ENCODE assay signal across 24 cellular contexts in genomic region chr6:45200510-45200909, GRCh38.
"Had no signal": no experiment of that assay in that cellular context is flagged by ENCODE, and none has a peak within 500 bp of the region (broad histone marks: within the 10 kb centered on the region; RNA-seq: fewer than 3 reads in every experiment).

No MANE protein-coding gene starts in this region.

- H3K4me3 ChIP-seq: gastroesophageal sphincter, hepatocyte, lower lobe of right lung, neural progenitor cell, psoas muscle, right atrium auricular region, tibial nerve had no signal

- H3K27me3 Mint-ChIP-seq: activated CD4-positive, alpha-beta T cell treated with anti-CD3 and anti-CD28 coated beads for 36 hours; activated CD8-positive, alpha-beta memory T cell treated with anti-CD3 and anti-CD28 coated beads, Interleukin-2, amount 10 ng/mL, durations not matched to agents 7 days and 5 days; activated naive CD4-positive, alpha-beta T cell treated with anti-CD3 and anti-CD28 coated beads, Interleukin-2, amount 50 U/mL, for 24 hours; activated naive CD8-positive, alpha-beta T cell treated with anti-CD3 and anti-CD28 coated beads, Interleukin-2, amount 50 U/mL, for 24 hours had no signal

- H2AFZ ChIP-seq: hepatocyte, neural progenitor cell, parathyroid adenoma had no signal

- FAIRE-seq: endothelial cell of umbilical vein had no signal

- ATAC-seq: activated CD4-positive, alpha-beta T cell treated with anti-CD3 and anti-CD28 coated beads for 36 hours; activated CD8-positive, alpha-beta memory T cell treated with anti-CD3 and anti-CD28 coated beads, Interleukin-2, amount 10 ng/mL, durations not matched to agents 7 days and 5 days; activated CD8-positive, alpha-beta T cell treated with anti-CD3 and anti-CD28 coated beads, Interleukin-2, amount 10 ng/mL, durations not matched to agents 7 days and 5 days; activated naive CD8-positive, alpha-beta T cell treated with anti-CD3 and anti-CD28 coated beads, Interleukin-2, amount 50 U/mL, for 24 hours; gastroesophageal sphincter; lower lobe of right lung; natural killer cell; psoas muscle had no signal

- H3K27ac Mint-ChIP-seq: activated CD4-positive, alpha-beta T cell treated with anti-CD3 and anti-CD28 coated beads for 36 hours; activated CD8-positive, alpha-beta memory T cell treated with anti-CD3 and anti-CD28 coated beads, Interleukin-2, amount 10 ng/mL, durations not matched to agents 7 days and 5 days; activated CD8-positive, alpha-beta T cell treated with anti-CD3 and anti-CD28 coated beads, Interleukin-2, amount 10 ng/mL, durations not matched to agents 7 days and 5 days; activated naive CD4-positive, alpha-beta T cell treated with anti-CD3 and anti-CD28 coated beads, Interleukin-2, amount 50 U/mL, for 24 hours; activated naive CD8-positive, alpha-beta T cell treated with anti-CD3 and anti-CD28 coated beads, Interleukin-2, amount 50 U/mL, for 24 hours; natural killer cell; neural progenitor cell had no signal

- H3K27ac ChIP-seq: gastroesophageal sphincter, hepatocyte, lower lobe of right lung, neural progenitor cell, parathyroid adenoma, psoas muscle, right atrium auricular region, tibial nerve had no signal

- H3K36me3 Mint-ChIP-seq: activated CD8-positive, alpha-beta memory T cell treated with anti-CD3 and anti-CD28 coated beads, Interleukin-2, amount 10 ng/mL, durations not matched to agents 7 days and 5 days; activated naive CD4-positive, alpha-beta T cell treated with anti-CD3 and anti-CD28 coated beads, Interleukin-2, amount 50 U/mL, for 24 hours; natural killer cell; neural progenitor cell had no signal

- H3K4me2 ChIP-seq: hepatocyte, neural progenitor cell had no signal

- H3K9ac ChIP-seq: neural progenitor cell, parathyroid adenoma had no signal

- H3K9me3 ChIP-seq: gastroesophageal sphincter, lower lobe of right lung, psoas muscle, right atrium auricular region, tibial nerve had no signal

- H3K4me1 Mint-ChIP-seq: natural killer cell, neural progenitor cell had no signal

- H3K4me1 ChIP-seq: gastroesophageal sphincter, lower lobe of right lung, neural progenitor cell, parathyroid adenoma, psoas muscle, right atrium auricular region had no signal

- H3K4me3 Mint-ChIP-seq: activated CD4-positive, alpha-beta T cell treated with anti-CD3 and anti-CD28 coated beads for 36 hours; activated CD8-positive, alpha-beta memory T cell treated with anti-CD3 and anti-CD28 coated beads, Interleukin-2, amount 10 ng/mL, durations not matched to agents 7 days and 5 days; activated CD8-positive, alpha-beta T cell treated with anti-CD3 and anti-CD28 coated beads, Interleukin-2, amount 10 ng/mL, durations not matched to agents 7 days and 5 days; activated naive CD4-positive, alpha-beta T cell treated with anti-CD3 and anti-CD28 coated beads, Interleukin-2, amount 50 U/mL, for 24 hours; activated naive CD8-positive, alpha-beta T cell treated with anti-CD3 and anti-CD28 coated beads, Interleukin-2, amount 50 U/mL, for 24 hours; natural killer cell; neural progenitor cell had no signal

- H3K79me2 ChIP-seq: hepatocyte, parathyroid adenoma had no signal

- H3K27me3 ChIP-seq: gastroesophageal sphincter, hepatocyte, neural progenitor cell, right atrium auricular region, tibial nerve had no signal

- DNase-seq: activated CD4-positive, alpha-beta T cell treated with anti-CD3 and anti-CD28 coated beads for 36 hours; activated CD4-positive, CD25-positive, alpha-beta regulatory T cell; activated CD8-positive, alpha-beta memory T cell treated with anti-CD3 and anti-CD28 coated beads, Interleukin-2, amount 10 ng/mL, durations not matched to agents 7 days and 5 days; activated CD8-positive, alpha-beta T cell treated with anti-CD3 and anti-CD28 coated beads, Interleukin-2, amount 10 ng/mL, durations not matched to agents 7 days and 5 days; activated naive CD8-positive, alpha-beta T cell treated with anti-CD3 and anti-CD28 coated beads, Interleukin-2, amount 50 U/mL, for 24 hours; activated T-cell treated with anti-CD3 and anti-CD28 coated beads, Interleukin-2, amount 50 U/mL, for 48 hours; amygdala; central memory CD4-positive, alpha-beta T cell; kidney; lower lobe of right lung; mesenchymal stem cell; natural killer cell; occipital lobe; psoas muscle; stimulated activated CD4-positive, alpha-beta T cell treated with anti-CD3 and anti-CD28 coated beads, Interleukin-2, amount 100 ng/mL, for 48 hours; stimulated activated naive CD4-positive, alpha-beta T cell treated with Interleukin-2 at 50 U/mL for 16 hours had no signal

- H3K36me3 ChIP-seq: gastroesophageal sphincter, lower lobe of right lung, neural progenitor cell, right atrium auricular region, tibial nerve had no signal
